In the genomic region with DNA sequence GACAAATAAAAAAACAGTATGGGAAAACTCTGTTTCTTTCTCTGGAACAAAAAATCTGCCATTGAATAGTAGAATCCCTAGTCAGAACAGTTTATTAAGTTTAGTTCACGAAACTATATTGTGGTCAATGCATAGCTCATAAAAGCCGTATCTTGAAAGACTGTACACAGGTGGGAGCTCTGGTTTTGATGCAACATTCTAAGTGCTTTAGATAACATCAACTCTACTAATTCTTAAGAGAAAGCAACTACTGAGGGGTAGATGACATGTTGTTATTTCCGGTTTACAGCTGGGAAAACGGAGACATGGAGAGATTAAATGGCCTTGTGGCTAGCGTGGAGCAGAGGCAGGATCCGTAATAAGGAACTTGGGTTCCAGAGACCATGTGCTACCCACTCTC, we compare ENCODE assay signal across 24 cellular contexts. TPM values are rescaled to one million over a fixed set of nuclear protein-coding genes. Genes with fewer than 3 reads are reported as not detected.
A peak's percentile ranks its signal among the peaks of the same experiment; 100 is the strongest.
DNase-seq lines count a peak whose midpoint lies in the region; ATAC-seq, FAIRE-seq and TF ChIP-seq lines count a peak whose summit lies in the region.
"Had no signal": no experiment of that assay in that cellular context is flagged by ENCODE, and none has a peak within 500 bp of the region (broad histone marks: within the 10 kb centered on the region; RNA-seq: fewer than 3 reads in every experiment).

No MANE protein-coding gene starts in this region.

- peak overlapping the region; percentile 4 for H4K91ac ChIP-seq in H1 (replicated peaks; ENCODE audit: insufficient read length, low read length)

- H4K5ac ChIP-seq in H1 (ENCODE audit: insufficient read length, low read depth, low read length), result no peak overlapping the region

- CTCF ChIA-PET in H1 (lab: Charles Lee; ENCODE audit: partially characterized antibody), result interaction anchor here (0.7 to 36.1 kb wide), 5 partner anchors 8 to 190 kb away, joined by 3 to 634 read pairs (median 3); no protein-coding TSS in a partner anchor

- TF ChIP-seq POLR2A in H1 (IDR thresholded peaks at IDR 0.05; ENCODE audit: control extremely low read depth in 1 of 2, low read depth in 2 of 2, low read length in 2 of 2), result no peak

- H2BK5ac ChIP-seq in H1 (ENCODE audit: low read depth, low read length), result no peak overlapping the region

- H3K9ac ChIP-seq in DND-41 (ENCODE audit: low read depth, low read length) (no peak overlapping the region), H1 (replicated peaks in 1 of 4; ENCODE audit: extremely low read depth in 1 of 4, low read depth in 3 of 4, low read length in 3 of 4) (no peak overlapping the region)

- H3K56ac ChIP-seq in H1 (replicated peaks; ENCODE audit: insufficient read length, low read depth, low read length), result no peak overlapping the region

- POLR2A ChIA-PET in H1 (lab: Charles Lee; ENCODE audit: partially characterized antibody), result interaction anchor here (1.0 to 2.0 kb wide), 3 partner anchors 18 to 43 kb away, joined by 3 to 6 read pairs (median 3); no protein-coding TSS in a partner anchor

- no peak for DNase-seq in activated T-cell treated with anti-CD3 and anti-CD28 coated beads, Interleukin-2, amount 50 U/mL, for 72 hours
- DNase-seq in activated T-cell treated with anti-CD3 and anti-CD28 coated beads for 4 hours (no peak), DND-41 (peak; percentile 44), H1 (ENCODE audit: low read depth in 1 of 2, low spot score in 2 of 2) (no peak)
- no peak for DNase-seq in activated CD8-positive, alpha-beta memory T cell treated with anti-CD3 and anti-CD28 coated beads, Interleukin-2, amount 50 U/mL, for 4 hours
- DNase-seq: Calu3, DMS79 treated with DMSO at 0.1 percent for 48 hours, MM.1S, NCI-H1048, NCI-H1417, NCI-H1694, NCI-H2029 treated with DMSO at 0.1 percent for 48 hours, NCI-H446 treated with DMSO at 0.1 percent for 48 hours, NCI-H526, PC-9 had no signal

- H2BK20ac ChIP-seq in H1 (ENCODE audit: low read length), result no peak overlapping the region

- no peak for FAIRE-seq in H1 (lab: Jason Lieb, UNC)
- FAIRE-seq: GM12892, H54, HepG2, K562 had no signal

- H3K27me3 Mint-ChIP-seq in activated T-cell treated with anti-CD3 and anti-CD28 coated beads, Interleukin-2, amount 50 U/mL, for 72 hours (ENCODE audit: low read depth), result no peaks in the 10 kb centered on the region

- H2BK12ac ChIP-seq in H1 (ENCODE audit: low read depth, low read length), result no peak overlapping the region

- no peak overlapping the region for H3K14ac ChIP-seq in H1 (ENCODE audit: insufficient read length)

- no peak overlapping the region for H3K4me3 ChIP-seq in DND-41 (ENCODE audit: low read depth in 1 of 2, low read length in 2 of 2)
- H3K4me3 ChIP-seq in H1 (ENCODE audit: extremely low read depth in 1 of 4, insufficient read depth in 2 of 4, low read depth in 3 of 4, low read length in 4 of 4), result no peak overlapping the region
- H3K4me3 ChIP-seq: K562, PC-9, SJCRH30 had no signal

- H3K18ac ChIP-seq in H1 (ENCODE audit: extremely low read depth, low read length), result no peak overlapping the region

- H3K4ac ChIP-seq in H1 (replicated peaks; ENCODE audit: insufficient read length, low read depth, low read length), result no peak overlapping the region

- no peaks in the 10 kb centered on the region for H3K79me2 ChIP-seq in DND-41 (ENCODE audit: insufficient read depth, low read length)
- peaks cover 0 to 6% of the 10 kb centered on the region in 2 experiments; a peak in 1 of 4 replicates for H3K79me2 ChIP-seq in H1 (ENCODE audit: control insufficient read depth in 1 of 2, insufficient read depth in 2 of 2, low read length in 2 of 2)

- no peak for TF ChIP-seq RAD21 in H1 (IDR thresholded peaks at IDR 0.05 in 1 of 2, conservative IDR thresholded peaks at IDR 0.05 in 1 of 2; ENCODE audit: low read depth in 2 of 2, low read length in 2 of 2)

- peaks cover 27% of the 10 kb centered on the region for H3K27me3 ChIP-seq in DND-41 (ENCODE audit: insufficient read depth, low read length, poor library complexity)
- peaks cover 0 to 3% (median 1%) of the 10 kb centered on the region in 4 experiments; a peak in 3 of 7 replicates for H3K27me3 ChIP-seq in H1 (replicated peaks in 1 of 4; ENCODE audit: control insufficient read depth in 3 of 4, extremely low read depth in 1 of 4, insufficient read depth in 3 of 4, low read length in 3 of 4)
- H3K27me3 ChIP-seq: SJCRH30 had no signal

- WGBS in H1 (ENCODE audit: extremely low coverage in 1 of 2, insufficient coverage in 1 of 2, insufficient read length in 1 of 2, insufficient replicate concordance in 2 of 2, low coverage in 1 of 2, low lambda C conversion rate in 2 of 2, missing lambda C conversion rate in 1 of 2), 2 experiments, result 93% methylated on average over 6 of the region's 6 CpGs; no CpG with 5 or more reads in 1 of the 2 experiments

- H3K27ac ChIP-seq in DND-41 (ENCODE audit: low read length) (no peak overlapping the region), KOPT-K1 (ENCODE audit: low read depth, low read length, poor library complexity, severe bottlenecking) (peak overlapping the region; percentile 7), H1 (ENCODE audit: low read depth, low read length) (no peak overlapping the region)
- H3K27ac ChIP-seq: C4-2B, PC-9, SJCRH30 had no signal

- H3K23ac ChIP-seq in H1 (ENCODE audit: insufficient read length), result no peak overlapping the region

- H3K4me1 Mint-ChIP-seq in activated T-cell treated with anti-CD3 and anti-CD28 coated beads, Interleukin-2, amount 50 U/mL, for 72 hours (ENCODE audit: low read depth), result peaks cover 35% of the 10 kb centered on the region

- H2BK120ac ChIP-seq in H1 (replicated peaks; ENCODE audit: low read depth, low read length), result no peak overlapping the region

- ATAC-seq in activated T-cell treated with anti-CD3 and anti-CD28 coated beads, Interleukin-2, amount 50 U/mL, for 72 hours (replicated peaks in 1 of 2), result peak; percentile 30 to 32
- ATAC-seq in DND-41 (ENCODE audit: insufficient read depth, low read depth), result peak; percentile 79
- ATAC-seq in HG03095 (IDR thresholded peaks at IDR 0.05; ENCODE audit: unreplicated experiment), result no peak
- ATAC-seq: HepG2, K562, Right ventricle myocardium inferior had no signal

- 0 out of 2 replicates have a peak, but pooled peaks cover under 1% of the 10 kb centered on the region for H3K79me1 ChIP-seq in H1 (ENCODE audit: low read depth, low read length)

- H4K8ac ChIP-seq in H1 (ENCODE audit: extremely low read depth, insufficient read depth, low read length), result no peak overlapping the region

- no peak overlapping the region for H2AK5ac ChIP-seq in H1 (ENCODE audit: low read depth, low read length)

- H3K4me2 ChIP-seq in DND-41 (ENCODE audit: insufficient read depth, low read length) (0 out of 2 replicates have a peak overlapping the region, but pooled peaks have one; percentile 10), H1 (ENCODE audit: insufficient read depth in 1 of 2, low read depth in 2 of 2, low read length in 2 of 2) (no peak overlapping the region)
- H3K4me2 ChIP-seq: PC-9 had no signal

- H3K9me3 Mint-ChIP-seq in activated T-cell treated with anti-CD3 and anti-CD28 coated beads, Interleukin-2, amount 50 U/mL, for 72 hours, result peaks cover 3 to 4% of the 10 kb centered on the region in 2 donors

- no peak overlapping the region for H2BK15ac ChIP-seq in H1 (ENCODE audit: low read length)

- H3K4me3 Mint-ChIP-seq in activated T-cell treated with anti-CD3 and anti-CD28 coated beads, Interleukin-2, amount 50 U/mL, for 72 hours, result peak overlapping the region; percentile 16 to 34

- H2AFZ ChIP-seq in DND-41 (ENCODE audit: low read depth, low read length) (no peak overlapping the region), H1 (ENCODE audit: low read length) (no peak overlapping the region)
- H2AFZ ChIP-seq: PC-9 had no signal

- H3K4me1 ChIP-seq in DND-41 (ENCODE audit: insufficient read depth, low read length), result peaks cover 30% of the 10 kb centered on the region
- H3K4me1 ChIP-seq in H1 (replicated peaks in 1 of 4; ENCODE audit: control insufficient read depth in 3 of 4, insufficient read depth in 4 of 4, low read length in 3 of 4), result peaks cover 0 to 5% (median 4%) of the 10 kb centered on the region in 4 experiments; a peak in 5 of 7 replicates

- peaks cover 4% of the 10 kb centered on the region; the same call in 1 of the 2 replicates for H3K23me2 ChIP-seq in H1 (ENCODE audit: low read depth, low read length)

- H3K36me3 ChIP-seq in DND-41 (ENCODE audit: insufficient read depth, low read length) (no peaks in the 10 kb centered on the region), KOPT-K1 (ENCODE audit: insufficient read depth, low read length) (no peaks in the 10 kb centered on the region), H1 (ENCODE audit: control insufficient read depth in 2 of 4, insufficient read depth in 4 of 4, low read length in 3 of 4) (no peaks in the 10 kb centered on the region; a peak in 1 of 8 replicates)
- H3K36me3 ChIP-seq: SJCRH30 had no signal

- TF ChIP-seq CTCF in DND-41 (IDR thresholded peaks at IDR 0.05; ENCODE audit: borderline replicate concordance, extremely low read depth, low read length, poor library complexity, severe bottlenecking) (no peak), H1 (IDR thresholded peaks at IDR 0.05; ENCODE audit: control extremely low read depth in 1 of 3, insufficient read depth in 1 of 3, low read depth in 1 of 3, low read length in 3 of 3) (no peak)

- H3K27ac Mint-ChIP-seq in activated T-cell treated with anti-CD3 and anti-CD28 coated beads, Interleukin-2, amount 50 U/mL, for 72 hours, result peak overlapping the region; percentile 40

- H4K20me1 ChIP-seq in DND-41 (ENCODE audit: insufficient read depth, low read length) (peaks cover 5% of the 10 kb centered on the region; the same call in 1 of the 2 replicates), H1 (replicated peaks in 1 of 2; ENCODE audit: control insufficient read depth in 1 of 2, insufficient read depth in 2 of 2, low read length in 2 of 2) (no peaks in the 10 kb centered on the region)

- TF ChIP-seq EP300 in H1 (IDR thresholded peaks at IDR 0.05; ENCODE audit: borderline replicate concordance in 1 of 2, low read depth in 2 of 2, low read length in 2 of 2), result no peak

- H3K9me3 ChIP-seq in DND-41 (ENCODE audit: insufficient read depth, low read length, severe bottlenecking) (no peaks in the 10 kb centered on the region), KOPT-K1 (ENCODE audit: insufficient read depth, low read length, poor library complexity, severe bottlenecking) (no peaks in the 10 kb centered on the region), H1 (ENCODE audit: insufficient read depth in 2 of 2, low read depth in 1 of 2, low read length in 1 of 2) (no peaks in the 10 kb centered on the region)
- H3K9me3 ChIP-seq: SJCRH30 had no signal

- H3K36me3 Mint-ChIP-seq in activated T-cell treated with anti-CD3 and anti-CD28 coated beads, Interleukin-2, amount 50 U/mL, for 72 hours (ENCODE audit: insufficient read depth in 2 of 2), result peaks cover 0 to 2% of the 10 kb centered on the region in 2 donors

RNA-seq across cellular contexts. Expression of a gene that starts 4.3 kb away (rescaled TPM):
- total RNA-seq in activated T-cell treated with anti-CD3 and anti-CD28 coated beads, Interleukin-2, amount 50 U/mL, for 72 hours, result 1 to 10 TPM; 7.0 to 8.6 TPM
- 117 and 118 TPM in 2 replicates for total RNA-seq in H1 (2021; fragmentation: NEBNext Ultra II Directional; extraction: Animal tissue kit (Norgen Biotek cat#: 25700))
- polyA plus RNA-seq in H1 (2011; rRNA removed), result 24.9 and 26.9 TPM in 2 replicates
- 34.1 TPM for polyA plus RNA-seq in H1 (2011; cell fraction: cytosol; rRNA removed)
- 30.9 TPM for polyA plus RNA-seq in H1 (2011; cell fraction: nucleus; rRNA removed)
- 53.9 to 99.9 TPM (median 67.7 TPM) in 4 replicates for polyA plus RNA-seq in H1 (2012, experiment 1 of 2)
- polyA plus RNA-seq in H1 (2012, experiment 2 of 2), result 4.2 TPM
- polyA plus RNA-seq in H1 (2013, experiment 1 of 2), result 135 TPM
- 126 TPM for polyA plus RNA-seq in H1 (2013, experiment 2 of 2)
- 45.7 and 66.1 TPM in 2 replicates for polyA minus RNA-seq in H1 (2011; rRNA and poly(A)+ RNA removed)
- polyA minus RNA-seq in H1 (2011; cell fraction: cytosol; rRNA and poly(A)+ RNA removed), result 53.7 TPM
- 88.2 TPM for polyA minus RNA-seq in H1 (2011; cell fraction: nucleus; rRNA and poly(A)+ RNA removed)

Comparison
In these comparisons a context has a peak if more than half of its experiments do, and no peak if none do; other contexts are left out.
1. RNA of a gene that starts 4.3 kb away (total RNA-seq): 117 to 118 TPM in H1; 7.0 to 8.6 TPM in activated T-cell treated with anti-CD3 and anti-CD28 coated beads, Interleukin-2, amount 50 U/mL, for 72 hours; every median in the first group is over 10 times any median in the second.